ENCODE assay signal across 1 cellular context in the genomic region with DNA sequence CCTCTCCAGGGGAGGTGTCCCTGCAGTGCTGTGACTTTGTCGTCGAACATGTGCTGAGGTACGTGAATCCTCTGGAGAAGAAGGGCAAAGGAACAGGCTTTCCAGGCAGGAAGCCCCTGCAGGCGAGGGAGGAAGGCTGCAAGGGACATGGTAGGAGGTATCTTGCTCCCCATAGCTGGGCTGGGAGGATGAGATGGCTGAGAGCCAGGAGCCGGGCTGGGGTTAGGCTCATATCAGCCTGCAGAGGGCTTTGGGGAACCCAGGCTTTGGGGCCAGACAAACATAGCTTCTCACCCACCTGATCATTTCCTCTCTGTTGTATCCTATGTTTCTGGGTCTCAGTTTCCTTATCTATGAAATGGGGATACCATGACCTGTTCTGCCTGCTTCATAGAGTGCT. TPM values are rescaled to one million over a fixed set of nuclear protein-coding genes. Genes with fewer than 3 reads are reported as not detected.
"Had no signal": no experiment of that assay in that cellular context is flagged by ENCODE, and none has a peak within 500 bp of the region (broad histone marks: within the 10 kb centered on the region; RNA-seq: fewer than 3 reads in every experiment).

No MANE protein-coding gene starts in this region.

RNA-seq across cellular contexts. Expression of a gene that starts 26.5 kb away (rescaled TPM):
- total RNA-seq: smooth muscle cell had no signal
